In genomic region chrX:67614006-67614405, GRCh38 we compare ENCODE assay signal across 15 cellular contexts.
"Had no signal": no experiment of that assay in that cellular context is flagged by ENCODE, and none has a peak within 500 bp of the region (broad histone marks: within the 10 kb centered on the region; RNA-seq: fewer than 3 reads in every experiment).

No MANE protein-coding gene starts in this region.

- H3K36me3 Mint-ChIP-seq: activated naive CD8-positive, alpha-beta T cell; stimulated activated effector memory CD8-positive, alpha-beta T cell treated with anti-CD3 and anti-CD28 coated beads, Interleukin-12 subunit alpha, Interleukin-12 subunit beta, amount 100 ng/mL, for 72 hours had no signal

- H3K27me3 Mint-ChIP-seq: activated B cell treated with CpG ODN at 0.5 μM for 24 hours; activated CD4-positive, alpha-beta T cell treated with anti-CD3 and anti-CD28 coated beads, Interleukin-2, amount 10 ng/mL, durations not matched to agents 7 days and 5 days; activated naive CD8-positive, alpha-beta T cell had no signal

- H3K4me3 Mint-ChIP-seq: activated B cell treated with CpG ODN at 0.5 μM for 24 hours; activated CD4-positive, alpha-beta T cell treated with anti-CD3 and anti-CD28 coated beads, Interleukin-2, amount 10 ng/mL, durations not matched to agents 7 days and 5 days; activated naive CD8-positive, alpha-beta T cell; nephron progenitor cell; stimulated activated effector memory CD8-positive, alpha-beta T cell treated with anti-CD3 and anti-CD28 coated beads, Interleukin-12 subunit alpha, Interleukin-12 subunit beta, amount 100 ng/mL, for 72 hours had no signal

- DNase-seq: activated B cell treated with CpG ODN at 0.5 μM for 24 hours; activated CD4-positive, alpha-beta T cell treated with anti-CD3 and anti-CD28 coated beads, Interleukin-2, amount 10 ng/mL, durations not matched to agents 7 days and 5 days; activated CD8-positive, alpha-beta memory T cell treated with anti-CD3 and anti-CD28 coated beads for 24 hours; activated gamma-delta T cell treated with Interleukin-2 at 50 U/mL for 16 hours; hippocampal formation; kidney; left ventricle myocardium superior; mesendoderm; nephron progenitor cell; occipital lobe; psoas muscle; stimulated activated CD4-positive, alpha-beta T cell treated with anti-CD3 and anti-CD28 coated beads, Interleukin-2, amount 100 ng/mL, for 24 hours; SW 1271 had no signal

- H3K27ac ChIP-seq: psoas muscle had no signal

- H3K4me3 ChIP-seq: psoas muscle had no signal

- H3K4me1 ChIP-seq: psoas muscle had no signal

- H3K27ac Mint-ChIP-seq: activated B cell treated with CpG ODN at 0.5 μM for 24 hours; activated CD4-positive, alpha-beta T cell treated with anti-CD3 and anti-CD28 coated beads, Interleukin-2, amount 10 ng/mL, durations not matched to agents 7 days and 5 days; activated naive CD8-positive, alpha-beta T cell; nephron progenitor cell; stimulated activated effector memory CD8-positive, alpha-beta T cell treated with anti-CD3 and anti-CD28 coated beads, Interleukin-12 subunit alpha, Interleukin-12 subunit beta, amount 100 ng/mL, for 72 hours had no signal

- H3K4me1 Mint-ChIP-seq: activated B cell treated with CpG ODN at 0.5 μM for 24 hours; activated CD4-positive, alpha-beta T cell treated with anti-CD3 and anti-CD28 coated beads, Interleukin-2, amount 10 ng/mL, durations not matched to agents 7 days and 5 days; nephron progenitor cell; stimulated activated effector memory CD8-positive, alpha-beta T cell treated with anti-CD3 and anti-CD28 coated beads, Interleukin-12 subunit alpha, Interleukin-12 subunit beta, amount 100 ng/mL, for 72 hours had no signal
